In genomic region chr16:363110-364090, GRCh38 we compare ENCODE assay signal across 2 cellular contexts.
TF ChIP-seq lines count a peak whose summit lies in the region.

No MANE protein-coding gene starts in this region.

TF ChIP-seq in A549, 52 proteins besides CTCF, POLR2A, EP300 and RAD21:
- no peak for TF ChIP-seq FOSL2 (IDR thresholded peaks at IDR 0.05)
- TF ChIP-seq FOSL2 (CRISPR knock-in tag; IDR thresholded peaks at IDR 0.05): no peak
- TF ChIP-seq MYC (IDR thresholded peaks at IDR 0.05; ENCODE audit: borderline replicate concordance, low read length): no peak
- TF ChIP-seq, protein P1, sequence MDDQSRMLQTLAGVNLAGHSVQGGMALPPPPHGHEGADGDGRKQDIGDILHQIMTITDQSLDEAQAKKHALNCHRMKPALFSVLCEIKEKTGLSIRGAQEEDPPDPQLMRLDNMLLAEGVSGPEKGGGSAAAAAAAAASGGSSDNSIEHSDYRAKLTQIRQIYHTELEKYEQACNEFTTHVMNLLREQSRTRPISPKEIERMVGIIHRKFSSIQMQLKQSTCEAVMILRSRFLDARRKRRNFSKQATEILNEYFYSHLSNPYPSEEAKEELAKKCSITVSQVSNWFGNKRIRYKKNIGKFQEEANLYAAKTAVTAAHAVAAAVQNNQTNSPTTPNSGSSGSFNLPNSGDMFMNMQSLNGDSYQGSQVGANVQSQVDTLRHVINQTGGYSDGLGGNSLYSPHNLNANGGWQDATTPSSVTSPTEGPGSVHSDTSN (IDR thresholded peaks at IDR 0.05): no peak
- no peak for TF ChIP-seq EHF (CRISPR knock-in tag; IDR thresholded peaks at IDR 0.05)
- no peak for TF ChIP-seq ZSCAN20 (CRISPR knock-in tag; IDR thresholded peaks at IDR 0.05)
- no peak for TF ChIP-seq SREBF2 (IDR thresholded peaks at IDR 0.05)
- no peak for TF ChIP-seq KDM5A (IDR thresholded peaks at IDR 0.05)
- TF ChIP-seq ZNF302 (CRISPR knock-in tag; IDR thresholded peaks at IDR 0.05): no peak
- TF ChIP-seq KDM1A (IDR thresholded peaks at IDR 0.05; ENCODE audit: low read depth): no peak
- TF ChIP-seq JUNB (IDR thresholded peaks at IDR 0.05): no peak
- TF ChIP-seq, protein P2, sequence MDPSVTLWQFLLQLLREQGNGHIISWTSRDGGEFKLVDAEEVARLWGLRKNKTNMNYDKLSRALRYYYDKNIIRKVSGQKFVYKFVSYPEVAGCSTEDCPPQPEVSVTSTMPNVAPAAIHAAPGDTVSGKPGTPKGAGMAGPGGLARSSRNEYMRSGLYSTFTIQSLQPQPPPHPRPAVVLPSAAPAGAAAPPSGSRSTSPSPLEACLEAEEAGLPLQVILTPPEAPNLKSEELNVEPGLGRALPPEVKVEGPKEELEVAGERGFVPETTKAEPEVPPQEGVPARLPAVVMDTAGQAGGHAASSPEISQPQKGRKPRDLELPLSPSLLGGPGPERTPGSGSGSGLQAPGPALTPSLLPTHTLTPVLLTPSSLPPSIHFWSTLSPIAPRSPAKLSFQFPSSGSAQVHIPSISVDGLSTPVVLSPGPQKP (IDR thresholded peaks at IDR 0.05; ENCODE audit: low read depth, low read length): no peak
- TF ChIP-seq, protein P3, sequence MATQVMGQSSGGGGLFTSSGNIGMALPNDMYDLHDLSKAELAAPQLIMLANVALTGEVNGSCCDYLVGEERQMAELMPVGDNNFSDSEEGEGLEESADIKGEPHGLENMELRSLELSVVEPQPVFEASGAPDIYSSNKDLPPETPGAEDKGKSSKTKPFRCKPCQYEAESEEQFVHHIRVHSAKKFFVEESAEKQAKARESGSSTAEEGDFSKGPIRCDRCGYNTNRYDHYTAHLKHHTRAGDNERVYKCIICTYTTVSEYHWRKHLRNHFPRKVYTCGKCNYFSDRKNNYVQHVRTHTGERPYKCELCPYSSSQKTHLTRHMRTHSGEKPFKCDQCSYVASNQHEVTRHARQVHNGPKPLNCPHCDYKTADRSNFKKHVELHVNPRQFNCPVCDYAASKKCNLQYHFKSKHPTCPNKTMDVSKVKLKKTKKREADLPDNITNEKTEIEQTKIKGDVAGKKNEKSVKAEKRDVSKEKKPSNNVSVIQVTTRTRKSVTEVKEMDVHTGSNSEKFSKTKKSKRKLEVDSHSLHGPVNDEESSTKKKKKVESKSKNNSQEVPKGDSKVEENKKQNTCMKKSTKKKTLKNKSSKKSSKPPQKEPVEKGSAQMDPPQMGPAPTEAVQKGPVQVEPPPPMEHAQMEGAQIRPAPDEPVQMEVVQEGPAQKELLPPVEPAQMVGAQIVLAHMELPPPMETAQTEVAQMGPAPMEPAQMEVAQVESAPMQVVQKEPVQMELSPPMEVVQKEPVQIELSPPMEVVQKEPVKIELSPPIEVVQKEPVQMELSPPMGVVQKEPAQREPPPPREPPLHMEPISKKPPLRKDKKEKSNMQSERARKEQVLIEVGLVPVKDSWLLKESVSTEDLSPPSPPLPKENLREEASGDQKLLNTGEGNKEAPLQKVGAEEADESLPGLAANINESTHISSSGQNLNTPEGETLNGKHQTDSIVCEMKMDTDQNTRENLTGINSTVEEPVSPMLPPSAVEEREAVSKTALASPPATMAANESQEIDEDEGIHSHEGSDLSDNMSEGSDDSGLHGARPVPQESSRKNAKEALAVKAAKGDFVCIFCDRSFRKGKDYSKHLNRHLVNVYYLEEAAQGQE (IDR thresholded peaks at IDR 0.05): no peak
- no peak for TF ChIP-seq NR3C1 (IDR thresholded peaks at IDR 0.05)
- no peak for TF ChIP-seq ATOH8 (CRISPR knock-in tag; IDR thresholded peaks at IDR 0.05; ENCODE audit: low read depth)
TF ChIP-seq in A549: peak in this region for 0.

TF ChIP-seq in SK-N-SH, 30 proteins besides CTCF, POLR2A, EP300 and RAD21:
- TF ChIP-seq NRF1 (IDR thresholded peaks at IDR 0.05; ENCODE audit: low read depth, low read length) (no peak), TAF1 (IDR thresholded peaks at IDR 0.05; ENCODE audit: borderline replicate concordance, low read depth, low read length) (no peak), USF1 (IDR thresholded peaks at IDR 0.05; ENCODE audit: borderline replicate concordance, low read depth) (no peak), RXRA (IDR thresholded peaks at IDR 0.05; ENCODE audit: borderline replicate concordance, low read depth) (no peak), NFIC (IDR thresholded peaks at IDR 0.05; ENCODE audit: borderline replicate concordance) (no peak), SIN3A (IDR thresholded peaks at IDR 0.05; ENCODE audit: borderline replicate concordance, low read depth, low read length) (no peak), FOSL2 (IDR thresholded peaks at IDR 0.05; ENCODE audit: borderline replicate concordance, low read depth) (no peak), SMC3 (IDR thresholded peaks at IDR 0.05; ENCODE audit: low read depth, low read length) (no peak), FOXJ3 (CRISPR knock-in tag; IDR thresholded peaks at IDR 0.05) (no peak), ELF1 (IDR thresholded peaks at IDR 0.05) (no peak), IRF3 (IDR thresholded peaks at IDR 0.05; ENCODE audit: low read depth, low read length) (no peak), YY1 (IDR thresholded peaks at IDR 0.05; ENCODE audit: low read depth) (no peak), JUND (IDR thresholded peaks at IDR 0.05) (no peak)
- TF ChIP-seq, protein P4, sequence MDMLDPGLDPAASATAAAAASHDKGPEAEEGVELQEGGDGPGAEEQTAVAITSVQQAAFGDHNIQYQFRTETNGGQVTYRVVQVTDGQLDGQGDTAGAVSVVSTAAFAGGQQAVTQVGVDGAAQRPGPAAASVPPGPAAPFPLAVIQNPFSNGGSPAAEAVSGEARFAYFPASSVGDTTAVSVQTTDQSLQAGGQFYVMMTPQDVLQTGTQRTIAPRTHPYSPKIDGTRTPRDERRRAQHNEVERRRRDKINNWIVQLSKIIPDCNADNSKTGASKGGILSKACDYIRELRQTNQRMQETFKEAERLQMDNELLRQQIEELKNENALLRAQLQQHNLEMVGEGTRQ (IDR thresholded peaks at IDR 0.05; ENCODE audit: borderline replicate concordance, low read depth, low read length): no peak
- TF ChIP-seq, protein P3 (IDR thresholded peaks at IDR 0.05; ENCODE audit: low read depth, low read length): no peak
